8 cellular contexts compared by ENCODE assay signal in the genomic region with DNA sequence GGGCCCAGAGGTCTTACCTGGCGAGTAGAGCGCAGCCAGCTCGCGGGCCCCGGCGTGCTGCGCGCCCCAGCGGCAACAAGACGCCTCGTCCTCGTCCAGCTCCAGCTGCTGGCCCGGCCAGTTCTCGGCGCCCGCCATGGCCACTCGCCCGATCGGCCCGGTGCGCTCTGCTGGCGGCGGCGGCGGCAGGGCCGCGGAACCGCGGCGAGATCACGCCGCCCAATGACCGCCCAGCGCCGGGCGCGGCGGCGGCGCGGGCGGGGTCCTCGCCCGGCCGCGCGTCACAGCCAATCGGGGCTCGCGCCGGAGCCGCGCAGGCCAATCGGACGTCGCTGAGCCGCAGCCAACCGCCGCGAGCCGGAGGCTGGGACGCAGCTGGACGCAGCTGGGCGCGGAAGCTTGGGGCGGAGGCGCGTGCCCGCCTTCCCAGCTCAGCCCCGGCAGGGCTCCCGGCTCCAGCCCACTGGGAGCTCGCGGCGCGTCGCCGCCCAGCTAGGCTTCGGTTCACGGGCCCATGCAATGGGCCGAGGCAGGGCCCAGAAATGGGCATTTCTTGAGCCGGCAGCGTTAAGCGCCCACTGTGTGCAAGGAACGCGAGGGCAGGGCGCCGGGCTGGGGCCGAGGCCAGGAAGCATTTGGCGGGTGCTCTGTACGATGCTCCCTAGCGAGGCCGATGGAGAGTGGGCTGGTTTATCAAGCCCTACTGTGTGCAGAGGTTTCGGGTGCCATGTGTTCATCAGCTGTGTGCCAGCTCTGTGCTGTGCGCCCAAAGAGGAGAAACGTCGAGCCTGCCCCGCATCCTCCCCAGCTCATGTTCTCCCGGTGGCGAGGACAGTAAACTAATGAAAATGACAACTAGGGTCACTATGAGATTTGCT. TPM values are rescaled to one million over a fixed set of nuclear protein-coding genes. Genes with fewer than 3 reads are reported as not detected.
DNase-seq lines count a peak whose midpoint lies in the region; ATAC-seq and TF ChIP-seq lines count a peak whose summit lies in the region.

TSS of gene PEDS1 (minus strand) at position 224 of the 878 bp plus-strand sequence. CDS start at position 138, 86 bp downstream.

- CTCF ChIA-PET in AG04450 (lab: Charles Lee), result interaction anchor here (0.6 to 1.6 kb wide), 6 partner anchors 16 to 188 kb away, joined by 3 to 7 read pairs (median 4); no protein-coding TSS in a partner anchor

- H3K4me3 ChIP-seq in AG04450 (ENCODE audit: low read depth, low read length), result peak within 1 kb of the TSS; percentile 88
- peak within 1 kb of the TSS; percentile 78 for H3K4me3 ChIP-seq in kidney epithelial cell (ENCODE audit: low read depth, low read length)

- no peaks in the 10 kb centered on the region; the same call in 1 of the 2 replicates for H3K9me3 ChIP-seq in AG04450 (ENCODE audit: control insufficient read depth, insufficient read depth, low read length)

- no peak for TF ChIP-seq CTCF in AG04450 (IDR thresholded peaks at IDR 0.05; ENCODE audit: low read depth, low read length)
- no peak for TF ChIP-seq CTCF in kidney epithelial cell (IDR thresholded peaks at IDR 0.05; ENCODE audit: insufficient read depth, low read length, poor library complexity, severe bottlenecking)

- POLR2A ChIA-PET in AG04450 (lab: Yijun Ruan, JAX), result interaction anchor here (1.0 to 3.1 kb wide), 7 partner anchors 9 to 38 kb away, joined by 3 to 24 read pairs (median 5); no protein-coding TSS in a partner anchor

- DNase-seq in AG04450 (ENCODE audit: low read depth, low spot score) (peak; percentile 80), NCI-H446 (lab: John Stamatoyannopoulos, UW) (peak; percentile 90 to 97), cerebellar cortex (ENCODE audit: low spot score) (peak; percentile 70), kidney epithelial cell (ENCODE audit: low read depth) (peak; percentile 61)
- DNase-seq in activated CD4-positive, CD25-positive, alpha-beta regulatory T cell treated with anti-CD3 and anti-CD28 coated beads, Interleukin-2, amount 50 U/mL, for 72 hours, result peak; percentile 88
- peak; percentile 66 to 80 for DNase-seq in stimulated activated CD4-positive, alpha-beta T cell treated with anti-CD3 and anti-CD28 coated beads, Interleukin-15, amount 100 ng/mL, for 48 hours (ENCODE audit: low read depth in 2 of 2)

- ATAC-seq in GM18907 (IDR thresholded peaks at IDR 0.05; ENCODE audit: unreplicated experiment) (peak; percentile 91), HG03159 (IDR thresholded peaks at IDR 0.05; ENCODE audit: unreplicated experiment) (peak; percentile 93)

- H3K27me3 ChIP-seq in AG04450 (ENCODE audit: control insufficient read depth, insufficient read depth, low read length), result no peaks in the 10 kb centered on the region
- no peaks in the 10 kb centered on the region for H3K27me3 ChIP-seq in kidney epithelial cell (ENCODE audit: control insufficient read depth, insufficient read depth, low read length)

- peak within 1 kb of the TSS; percentile 65 for H3K27ac ChIP-seq in AG04450 (ENCODE audit: low read depth, low read length)

- no peaks in the 10 kb centered on the region for H3K36me3 ChIP-seq in kidney epithelial cell (ENCODE audit: control insufficient read depth, insufficient read depth, low read length)

RNA-seq across cellular contexts. Expression of gene PEDS1, which starts in this region (rescaled TPM):
- polyA plus RNA-seq in AG04450 (2011; rRNA removed), result 24.7 and 34.1 TPM in 2 replicates
- 59.3 and 77.2 TPM in 2 replicates for polyA minus RNA-seq in AG04450 (2011; rRNA and poly(A)+ RNA removed)
- 52.1 and 57.9 TPM in 2 replicates for total RNA-seq in kidney epithelial cell

Comparison
In these comparisons a context has a peak if more than half of its experiments do, and no peak if none do; other contexts are left out.
1. Peak in every context shown above with its lines: DNase-seq, ATAC-seq, H3K4me3 ChIP-seq and H3K27ac ChIP-seq.